In genomic region chr5:142600611-142601360, GRCh38 we compare ENCODE assay signal across 9 cellular contexts.
DNase-seq lines count a peak whose midpoint lies in the region; ATAC-seq, FAIRE-seq and TF ChIP-seq lines count a peak whose summit lies in the region.
"Had no signal": no experiment of that assay in that cellular context is flagged by ENCODE, and none has a peak within 500 bp of the region (broad histone marks: within the 10 kb centered on the region; RNA-seq: fewer than 3 reads in every experiment).

No MANE protein-coding gene starts in this region.

- H3K9me3 Mint-ChIP-seq in HFFc6: no peaks in the 10 kb centered on the region
- H3K9me3 Mint-ChIP-seq: activated naive CD4-positive, alpha-beta T cell treated with anti-CD3 and anti-CD28 coated beads for 36 hours had no signal

- ATAC-seq in stimulated activated naive CD8-positive, alpha-beta T cell treated with anti-CD3 and anti-CD28 coated beads, Interleukin-15, Interleukin-2, amounts not matched to agents 100 U/mL and 50 U/mL, for 24 hours: no peak

- TF ChIP-seq CTCF in HFFc6 (IDR thresholded peaks at IDR 0.05) (no peak), brain microvascular endothelial cell (IDR thresholded peaks at IDR 0.05; ENCODE audit: low read depth, low read length, missing control alignments) (no peak)

- H3K27me3 Mint-ChIP-seq in HFFc6 (ENCODE audit: insufficient read depth): no peaks in the 10 kb centered on the region

- peak overlapping the region; percentile 39 for H3K4me3 ChIP-seq in brain microvascular endothelial cell (ENCODE audit: low read depth, low read length)

- peak overlapping the region; percentile 84 for H3K4me3 Mint-ChIP-seq in HFFc6
- H3K4me3 Mint-ChIP-seq: activated naive CD4-positive, alpha-beta T cell treated with anti-CD3 and anti-CD28 coated beads for 36 hours had no signal

- H3K36me3 Mint-ChIP-seq in HFFc6 (ENCODE audit: low read depth): no peaks in the 10 kb centered on the region; the same call in 1 of the 2 replicates

- peaks cover 63% of the 10 kb centered on the region for H3K4me1 Mint-ChIP-seq in HFFc6 (ENCODE audit: low read depth)

- H3K27me3 ChIP-seq in brain microvascular endothelial cell (replicated peaks) (no peaks in the 10 kb centered on the region), layer of hippocampus (ENCODE audit: control insufficient read depth, insufficient read depth, low read length) (no peaks in the 10 kb centered on the region)

- FAIRE-seq in GM12892 (lab: Jason Lieb, UNC): no peak

- in situ Hi-C loops in brain microvascular endothelial cell (cut with HindIII; ENCODE audit: low pct_ligation_motif_present, low sequenced_read_pairs): no loop called here

- no peaks in the 10 kb centered on the region for H3K36me3 ChIP-seq in brain microvascular endothelial cell (replicated peaks)

- peak overlapping the region; percentile 9 for H3K27ac ChIP-seq in brain microvascular endothelial cell
- H3K27ac ChIP-seq in layer of hippocampus (ENCODE audit: low read depth, low read length): peak overlapping the region; percentile 62

- H3K27ac Mint-ChIP-seq in HFFc6: peak overlapping the region; percentile 76
- H3K27ac Mint-ChIP-seq: activated naive CD4-positive, alpha-beta T cell treated with anti-CD3 and anti-CD28 coated beads for 36 hours had no signal

- DNase-seq in HFFc6 (peak; percentile 44), brain microvascular endothelial cell (peak; percentile 85), superior temporal gyrus (ENCODE audit: extremely low spot score) (peak; percentile 38), GM12892 (ENCODE audit: insufficient read length) (no peak), AML-193 (lab: John Stamatoyannopoulos, UW) (no peak), activated gamma-delta T cell (lab: John Stamatoyannopoulos, UW) (no peak)
- no peak for DNase-seq in stimulated activated naive CD8-positive, alpha-beta T cell treated with anti-CD3 and anti-CD28 coated beads, Interleukin-15, Interleukin-2, amounts not matched to agents 100 U/mL and 50 U/mL, for 24 hours
- DNase-seq: activated naive CD4-positive, alpha-beta T cell treated with anti-CD3 and anti-CD28 coated beads for 36 hours had no signal

- TF ChIP-seq POLR2A in GM12892 (IDR thresholded peaks at IDR 0.05; ENCODE audit: low read depth, low read length): no peak

Comparison
In these comparisons a context has a peak if more than half of its experiments do, and no peak if none do; other contexts are left out.
1. DNase-seq: peak in HFFc6 (single experiment), brain microvascular endothelial cell (single experiment) and superior temporal gyrus (single experiment); none in GM12892 (single experiment), AML-193 (0 of 2), stimulated activated naive CD8-positive, alpha-beta T cell treated with anti-CD3 and anti-CD28 coated beads, Interleukin-15, Interleukin-2, amounts not matched to agents 100 U/mL and 50 U/mL, for 24 hours (single experiment) and activated gamma-delta T cell (single experiment).